In the genomic region with DNA sequence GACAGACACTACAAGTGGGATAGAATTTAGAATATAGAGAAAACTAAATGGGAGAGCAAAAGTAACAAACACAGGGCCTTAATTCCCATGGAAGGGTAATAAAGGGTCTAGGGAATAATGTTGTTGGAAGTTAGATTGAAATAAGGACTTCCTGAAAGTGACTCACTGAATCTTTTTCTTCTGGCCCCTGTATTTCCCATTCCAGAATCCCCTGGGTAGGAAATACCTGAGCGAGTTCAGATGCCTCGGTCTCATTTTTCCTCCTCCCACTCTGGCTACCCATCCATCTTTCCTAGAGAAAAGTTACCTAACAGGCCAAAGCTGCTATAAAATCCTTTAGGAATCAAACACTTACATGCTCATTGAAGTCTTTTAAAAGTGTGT, we compare ENCODE assay signal across 9 cellular contexts. TPM values are rescaled to one million over a fixed set of nuclear protein-coding genes. Genes with fewer than 3 reads are reported as not detected.
DNase-seq lines count a peak whose midpoint lies in the region; ATAC-seq, FAIRE-seq and TF ChIP-seq lines count a peak whose summit lies in the region.
"Had no signal": no experiment of that assay in that cellular context is flagged by ENCODE, and none has a peak within 500 bp of the region (broad histone marks: within the 10 kb centered on the region; RNA-seq: fewer than 3 reads in every experiment).

No MANE protein-coding gene starts in this region.

- no peak for TF ChIP-seq POLR2A in K562 (conservative IDR thresholded peaks at IDR 0.05)

- no peak overlapping the region for H3K23ac ChIP-seq in mesendoderm (ENCODE audit: low read length)

- no peak overlapping the region for H3K4me3 ChIP-seq in K562
- H3K4me3 ChIP-seq in mesendoderm (ENCODE audit: low read length) = no peak overlapping the region

- no peak overlapping the region for H3K18ac ChIP-seq in mesendoderm (ENCODE audit: low read length)

- H3K9ac ChIP-seq in K562 (ENCODE audit: insufficient read depth in 1 of 2, low read depth in 2 of 2, low read length in 2 of 2) = peak overlapping the region in 1 of 2 experiments; percentile 56; a peak in 2 of 4 replicates
- H3K9ac ChIP-seq in mesendoderm (ENCODE audit: low read length) = peak overlapping the region; percentile 7

- peak overlapping the region; percentile 45 for H2BK15ac ChIP-seq in mesendoderm (replicated peaks; ENCODE audit: low read depth)

- H3K56ac ChIP-seq in mesendoderm (ENCODE audit: low read length) = peak overlapping the region; percentile 84

- ATAC-seq in K562 = no peak

- no TSS peak for BruUV-seq in K562 (replicated peaks; lab: Mats Ljungman, UMichigan)

- no peak overlapping the region for H4K8ac ChIP-seq in mesendoderm (ENCODE audit: low read depth, low read length)

- no peak for FAIRE-seq in K562 (lab: Jason Lieb, UNC)

- H3K36me3 Mint-ChIP-seq in activated naive CD4-positive, alpha-beta T cell treated with anti-CD3 and anti-CD28 coated beads, Interleukin-2, amount 50 U/mL, for 24 hours = no peaks in the 10 kb centered on the region
- H3K36me3 Mint-ChIP-seq in type B pancreatic cell = no peaks in the 10 kb centered on the region

- H3K27me3 Mint-ChIP-seq in activated naive CD4-positive, alpha-beta T cell treated with anti-CD3 and anti-CD28 coated beads, Interleukin-2, amount 50 U/mL, for 24 hours = no peaks in the 10 kb centered on the region
- peaks cover 4% of the 10 kb centered on the region for H3K27me3 Mint-ChIP-seq in type B pancreatic cell

- peaks cover 65% of the 10 kb centered on the region for H3K4me1 Mint-ChIP-seq in activated naive CD4-positive, alpha-beta T cell treated with anti-CD3 and anti-CD28 coated beads, Interleukin-2, amount 50 U/mL, for 24 hours
- peaks cover 42% of the 10 kb centered on the region for H3K4me1 Mint-ChIP-seq in type B pancreatic cell (ENCODE audit: unreplicated experiment)

- TF ChIP-seq CTCF in K562 (IDR thresholded peaks at IDR 0.05 in 2 of 3, conservative IDR thresholded peaks at IDR 0.05 in 1 of 3; ENCODE audit: insufficient read depth in 2 of 3, low read depth in 1 of 3, low read length in 3 of 3) (no peak), type B pancreatic cell (conservative IDR thresholded peaks at IDR 0.05) (no peak)

- H3K79me1 ChIP-seq in mesendoderm (ENCODE audit: low read length) = peaks cover 2% of the 10 kb centered on the region

- in situ Hi-C loops in K562 (cut with MboI) = no loop called here

- H3K9me1 ChIP-seq in K562 (ENCODE audit: control insufficient read depth, insufficient read depth, low read length) = peaks cover 3% of the 10 kb centered on the region

- no peak overlapping the region for H4K5ac ChIP-seq in mesendoderm (ENCODE audit: low read length)

- H3K4me2 ChIP-seq in K562 (ENCODE audit: insufficient read depth, low read length) = no peak overlapping the region; the same call in 1 of the 2 replicates
- H3K4me2 ChIP-seq in mesendoderm (ENCODE audit: low read length) = no peak overlapping the region

- intact Hi-C loops in K562 (cut with micrococcal nuclease) = loop anchor here (5.0 kb wide), 1 partner anchor 166 kb away; the partner anchor contains the start of genes CCT3 and TSACC

- no peak overlapping the region for H2BK120ac ChIP-seq in mesendoderm (ENCODE audit: low read depth, low read length)

- POLR2A ChIA-PET in K562 (lab: Yijun Ruan, JAX) = interaction anchor here (0.8 to 6.6 kb wide), 3 partner anchors 14 to 55 kb away, joined by 3 to 62 read pairs (median 6); no protein-coding TSS in a partner anchor

- WGBS in K562 (ENCODE audit: insufficient coverage, low coverage, missing lambda C conversion rate) = 77% methylated on average over 2 of the region's 2 CpGs
- WGBS in mesendoderm (ENCODE audit: extremely low coverage, insufficient coverage, low lambda C conversion rate) = no CpG with 5 or more reads among the region's 2 CpGs

- peak overlapping the region; percentile 96 for H3K27ac Mint-ChIP-seq in activated naive CD4-positive, alpha-beta T cell treated with anti-CD3 and anti-CD28 coated beads, Interleukin-2, amount 50 U/mL, for 24 hours
- peak overlapping the region; percentile 93 for H3K27ac Mint-ChIP-seq in type B pancreatic cell

- no peak overlapping the region for H2BK5ac ChIP-seq in mesendoderm (ENCODE audit: low read length)

- TF ChIP-seq EP300 in K562 (IDR thresholded peaks at IDR 0.05; ENCODE audit: low read length) = no peak

- H3K4me3 Mint-ChIP-seq in activated naive CD4-positive, alpha-beta T cell treated with anti-CD3 and anti-CD28 coated beads, Interleukin-2, amount 50 U/mL, for 24 hours = peak overlapping the region; percentile 87
- peak overlapping the region; percentile 85 for H3K4me3 Mint-ChIP-seq in type B pancreatic cell

- CTCF ChIA-PET in K562 (lab: Yijun Ruan, JAX; ENCODE audit: low intra/inter-chr PET ratio) = interaction anchor here (0.6 kb wide), 1 partner anchor 1530 kb away, joined by 3 read pairs; no protein-coding TSS in a partner anchor

- H4K20me1 ChIP-seq in K562 (replicated peaks; ENCODE audit: control insufficient read depth, insufficient read depth, low read length) = peaks cover 5% of the 10 kb centered on the region

- H3K4me1 ChIP-seq in K562 (replicated peaks in 1 of 2; ENCODE audit: control insufficient read depth in 2 of 2, insufficient read depth in 2 of 2, low read length in 2 of 2) = peaks cover 61 to 64% of the 10 kb centered on the region in 2 experiments
- peaks cover 23% of the 10 kb centered on the region for H3K4me1 ChIP-seq in mesendoderm (ENCODE audit: control insufficient read depth, low read depth, low read length)

- DNase-seq in activated naive CD4-positive, alpha-beta T cell treated with Interleukin-2 at 50 U/mL for 16 hours = no peak
- no peak for DNase-seq in K562 (ENCODE audit: extremely low read depth in 1 of 4, low spot score in 3 of 4)
- no peak for DNase-seq in mesendoderm
- no peak for DNase-seq in type B pancreatic cell (ENCODE audit: extremely low spot score, unreplicated experiment)
- DNase-seq in amniotic stem cell (lab: John Stamatoyannopoulos, UW) = no peak
- no peak for DNase-seq in NCI-H1092 (lab: John Stamatoyannopoulos, UW)
- DNase-seq in activated CD4-positive, alpha-beta T cell treated with anti-CD3 and anti-CD28 coated beads, Interleukin-2, amount 50 U/mL, for 4 hours = no peak
- DNase-seq: activated effector memory CD4-positive, alpha-beta T cell treated with anti-CD3 and anti-CD28 coated beads, Interleukin-2, amount 50 U/mL, for 16 hours had no signal

- H3K27ac ChIP-seq in K562 (ENCODE audit: extremely low read depth, low read depth, low read length) = peak overlapping the region; percentile 97
- peak overlapping the region; percentile 79 for H3K27ac ChIP-seq in mesendoderm (ENCODE audit: low read depth, low read length)

- no peak for TF ChIP-seq RAD21 in K562 (CRISPR knock-in tag; conservative IDR thresholded peaks at IDR 0.05 in 1 of 2, IDR thresholded peaks at IDR 0.05 in 1 of 2)

- H3K27me3 ChIP-seq in K562 (ENCODE audit: control insufficient read depth in 2 of 2, insufficient read depth in 2 of 2, low read length in 2 of 2) = no peaks in the 10 kb centered on the region; a peak in 1 of 5 replicates
- H3K27me3 ChIP-seq in mesendoderm (ENCODE audit: insufficient read depth, low read length, poor library complexity) = no peaks in the 10 kb centered on the region

- peak overlapping the region; percentile 99 for H2AFZ ChIP-seq in K562 (ENCODE audit: low read depth, low read length)

- H3K36me3 ChIP-seq in K562 (ENCODE audit: control insufficient read depth, insufficient read depth, low read length) (no peaks in the 10 kb centered on the region), mesendoderm (ENCODE audit: control insufficient read depth, insufficient read depth, low read length) (no peaks in the 10 kb centered on the region)

- peak overlapping the region; percentile 55 for H2AK5ac ChIP-seq in mesendoderm (ENCODE audit: low read length)

- no peaks in the 10 kb centered on the region for H3K9me3 ChIP-seq in K562 (replicated peaks; ENCODE audit: control insufficient read depth, insufficient read depth, low read depth, low read length)

- H3K79me2 ChIP-seq in K562 (ENCODE audit: control insufficient read depth, insufficient read depth, low read length) (peaks cover 19% of the 10 kb centered on the region), mesendoderm (ENCODE audit: control insufficient read depth, insufficient read depth, low read length) (peaks cover 11% of the 10 kb centered on the region)

- no peak overlapping the region for H3K4ac ChIP-seq in mesendoderm (ENCODE audit: low read depth, low read length)

- no peaks in the 10 kb centered on the region for H3K9me3 Mint-ChIP-seq in activated naive CD4-positive, alpha-beta T cell treated with anti-CD3 and anti-CD28 coated beads, Interleukin-2, amount 50 U/mL, for 24 hours
- peaks cover 5% of the 10 kb centered on the region for H3K9me3 Mint-ChIP-seq in type B pancreatic cell

TF ChIP-seq in K562, 482 proteins besides CTCF, POLR2A, EP300 and RAD21 (continues in another document):
- TF ChIP-seq GATA2 (CRISPR knock-in tag; IDR thresholded peaks at IDR 0.05) (no peak), ZNF408 (CRISPR knock-in tag; IDR thresholded peaks at IDR 0.05; ENCODE audit: low read depth) (no peak)

RNA-seq across cellular contexts. Expression of gene MEF2D, which starts 3.1 kb away (rescaled TPM):
- 11.7 and 23.2 TPM in 2 replicates for total RNA-seq in K562 (2011; cell fraction: chromatin; rRNA removed; ENCODE audit: low replicate concordance)
- total RNA-seq in K562 (2011; cell fraction: nucleolus; rRNA removed) = 10.0 and 13.7 TPM in 2 replicates
- 14.1 and 18.8 TPM in 2 replicates for total RNA-seq in K562 (2011; cell fraction: nucleoplasm; rRNA removed)
- total RNA-seq in K562 (2014; rRNA removed) (5.4 and 6.5 TPM in 2 replicates), K562 (2014; rRNA removed; fragmentation: Illumina TruSeq; extraction: Trizol) (1.3 and 1.7 TPM in 2 replicates), K562 (2015; rRNA removed; fragmentation: Illumina TruSeq; extraction: Trizol) (2.6 and 2.7 TPM in 2 replicates), K562 (2021) (13.8 and 19.5 TPM in 2 replicates), type B pancreatic cell (ENCODE audit: low replicate concordance) (20.7 and 26.1 TPM in 2 replicates)
- polyA plus RNA-seq in K562 (2011; rRNA removed) (2.2 and 4.6 TPM in 2 replicates), K562 (2014; fragmentation: Illumina TruSeq; extraction: Trizol) (5.0 and 8.2 TPM in 2 replicates), K562 (2014; fragmentation: Nextera tagmentation; extraction: Ambion mirVana) (under 1 TPM; 0.10 TPM), K562 (2014; rRNA removed) (6.0 and 8.2 TPM in 2 replicates)
- 3.8 and 6.0 TPM in 2 replicates for polyA plus RNA-seq in K562 (2011; cell fraction: cytosol; rRNA removed)
- 8.5 and 14.0 TPM in 2 replicates for polyA plus RNA-seq in K562 (2011; cell fraction: nucleus; rRNA removed)
- 8.7 and 11.3 TPM in 2 replicates for polyA plus RNA-seq in K562 (2012)
- polyA minus RNA-seq in K562 (2011; rRNA and poly(A)+ RNA removed) = 2.8 and 3.4 TPM in 2 replicates
- 3.1 and 5.6 TPM in 2 replicates for polyA minus RNA-seq in K562 (2011; cell fraction: cytosol; rRNA and poly(A)+ RNA removed)
- polyA minus RNA-seq in K562 (2011; cell fraction: nucleus; rRNA and poly(A)+ RNA removed) = 4.6 and 7.7 TPM in 2 replicates
- polyA plus RNA-seq in mesendoderm (2013, experiment 1 of 2) = 11.7 TPM
- polyA plus RNA-seq in mesendoderm (2013, experiment 2 of 2) = 11.4 TPM
